In the genomic region with DNA sequence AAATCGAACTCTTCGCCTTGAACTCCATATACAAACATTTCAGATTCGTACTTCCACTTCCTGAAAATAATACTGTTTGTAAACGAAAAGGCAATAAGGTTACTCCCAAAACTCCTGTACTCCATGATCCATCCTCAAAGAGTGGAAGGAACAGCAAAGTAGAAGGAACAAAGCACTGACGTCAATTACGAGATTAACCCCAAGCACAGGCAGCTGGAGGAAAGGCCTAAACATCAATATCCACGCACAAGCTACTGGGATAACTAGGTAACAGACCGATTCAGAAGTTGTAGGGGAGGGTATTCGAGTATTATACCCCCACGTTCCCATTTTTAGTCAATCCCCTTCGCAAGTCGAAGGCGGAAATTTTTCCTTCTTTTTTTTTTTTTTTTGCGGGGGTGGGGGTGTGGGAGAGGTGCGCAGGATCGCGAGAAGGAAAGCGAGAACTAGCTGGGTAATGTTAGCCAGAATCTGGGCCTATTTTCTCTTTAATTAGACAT, we compare ENCODE assay signal across 8 cellular contexts. TPM values are rescaled to one million over a fixed set of nuclear protein-coding genes. Genes with fewer than 3 reads are reported as not detected.
DNase-seq lines count a peak whose midpoint lies in the region; ATAC-seq and TF ChIP-seq lines count a peak whose summit lies in the region.

No MANE protein-coding gene starts in this region.

- H3K9me2 ChIP-seq in Loucy (replicated peaks; ENCODE audit: low read depth, low read length), result no peaks in the 10 kb centered on the region

- peak overlapping the region; percentile 88 for H3K4me2 ChIP-seq in Loucy (ENCODE audit: low read depth, low read length, poor library complexity, severe bottlenecking)

- no peaks in the 10 kb centered on the region for H3K9me3 ChIP-seq in Loucy (ENCODE audit: insufficient read depth, low read depth, low read length)
- no peaks in the 10 kb centered on the region for H3K9me3 ChIP-seq in SK-N-MC (ENCODE audit: low read depth, low read length)
- H3K9me3 ChIP-seq in left lung, result no peaks in the 10 kb centered on the region
- H3K9me3 ChIP-seq in stomach smooth muscle (ENCODE audit: control insufficient read depth in 2 of 2, low read length in 2 of 2), result no peaks in the 10 kb centered on the region

- H3K9ac ChIP-seq in Loucy (ENCODE audit: low read depth, low read length, poor library complexity, severe bottlenecking), result peak overlapping the region; percentile 90
- H3K9ac ChIP-seq in SK-N-MC (ENCODE audit: insufficient read length), result peak overlapping the region; percentile 89
- peak overlapping the region; percentile 98 to 99 for H3K9ac ChIP-seq in stomach smooth muscle (ENCODE audit: low read length in 2 of 2)

- H2AFZ ChIP-seq in Loucy (ENCODE audit: low read length), result peak overlapping the region; percentile 91; the same call in 1 of the 2 replicates

- H3K27ac ChIP-seq in SK-N-MC (peak overlapping the region; percentile 88), coronary artery (peak overlapping the region; percentile 99 to 100), left lung (peak overlapping the region; percentile 96 to 99), stomach smooth muscle (ENCODE audit: low read length) (peak overlapping the region; percentile 96)

- peak overlapping the region; percentile 83 for H3K4me3 ChIP-seq in Loucy (ENCODE audit: low read length, poor library complexity, severe bottlenecking)
- H3K4me3 ChIP-seq in SK-N-MC, result peak overlapping the region; percentile 87
- peak overlapping the region; percentile 99 for H3K4me3 ChIP-seq in coronary artery
- peak overlapping the region; percentile 83 to 89 for H3K4me3 ChIP-seq in left lung
- H3K4me3 ChIP-seq in stomach smooth muscle (ENCODE audit: low read length in 2 of 2), result peak overlapping the region; percentile 63 to 73

- peaks cover 21% of the 10 kb centered on the region for H4K20me1 ChIP-seq in Loucy (ENCODE audit: insufficient read depth, low read length, poor library complexity, severe bottlenecking)

- H3K27me3 ChIP-seq in Loucy (ENCODE audit: insufficient read depth, low read length, poor library complexity, severe bottlenecking) (no peaks in the 10 kb centered on the region), left lung (no peaks in the 10 kb centered on the region), stomach smooth muscle (ENCODE audit: control insufficient read depth in 1 of 2, insufficient read depth in 2 of 2, low read length in 2 of 2) (no peaks in the 10 kb centered on the region)

- no peaks in the 10 kb centered on the region for H3F3A ChIP-seq in Loucy (ENCODE audit: low read depth)

- no peaks in the 10 kb centered on the region for H3K36me3 ChIP-seq in Loucy (ENCODE audit: insufficient read depth, low read length)
- H3K36me3 ChIP-seq in SK-N-MC (ENCODE audit: insufficient read depth, low read length), result peaks cover 16% of the 10 kb centered on the region
- H3K36me3 ChIP-seq in left lung, result no peaks in the 10 kb centered on the region
- H3K36me3 ChIP-seq in stomach smooth muscle (ENCODE audit: control insufficient read depth in 2 of 2, insufficient read depth in 2 of 2, low read length in 2 of 2), result peaks cover 0 to 4% of the 10 kb centered on the region in 2 donors

- TF ChIP-seq CTCF in Loucy (conservative IDR thresholded peaks at IDR 0.05; ENCODE audit: low read length) (no peak), coronary artery (IDR thresholded peaks at IDR 0.05) (no peak), left lung (IDR thresholded peaks at IDR 0.05) (no peak)

- peaks cover 14% of the 10 kb centered on the region for H3K4me1 ChIP-seq in Loucy (ENCODE audit: insufficient read depth, low read length, poor library complexity, severe bottlenecking)
- H3K4me1 ChIP-seq in left lung, result peaks cover 11 to 34% of the 10 kb centered on the region in 2 donors
- peaks cover 11% of the 10 kb centered on the region for H3K4me1 ChIP-seq in stomach smooth muscle (ENCODE audit: control insufficient read depth, insufficient read depth, low read length)

- peaks cover 50% of the 10 kb centered on the region for H3K79me2 ChIP-seq in Loucy (ENCODE audit: insufficient read depth, low read length)

- peak; percentile 76 for DNase-seq in ELF-1 (ENCODE audit: low read depth, low spot score)
- peak; percentile 35 for DNase-seq in SK-N-MC (ENCODE audit: low read depth, low spot score)
- DNase-seq in coronary artery (ENCODE audit: low spot score), result no peak
- DNase-seq in left lung, result no peak
- DNase-seq in activated effector memory CD4-positive, alpha-beta T cell treated with anti-CD3 and anti-CD28 coated beads, Interleukin-2, amount 50 U/mL, for 16 hours, result no peak
- no peak for DNase-seq in NCI-H128 (lab: John Stamatoyannopoulos, UW; ENCODE audit: unreplicated experiment)

- ATAC-seq in left lung, result peak; percentile 47

- intact Hi-C loops in left lung (cut with DNase I), result no loop called here

RNA-seq across cellular contexts. Expression of a gene that starts 1.0 kb away (rescaled TPM):
- total RNA-seq in left lung, result 10 to 100 TPM; 75.2 to 86.1 TPM

Comparison
In these comparisons a context has a peak if more than half of its experiments do, and no peak if none do; other contexts are left out.
1. DNase-seq: peak in ELF-1 (single experiment) and SK-N-MC (single experiment); none in coronary artery (single experiment), left lung (0 of 2), activated effector memory CD4-positive, alpha-beta T cell treated with anti-CD3 and anti-CD28 coated beads, Interleukin-2, amount 50 U/mL, for 16 hours (single experiment) and NCI-H128 (single experiment).
2. Peak in every context shown above with its lines, with median percentiles within 50 percentile points of each other: H3K4me3 ChIP-seq, H3K9ac ChIP-seq and H3K27ac ChIP-seq.